8 cellular contexts compared by ENCODE assay signal in genomic region chr5:15500326-15500958, GRCh38. TPM values are rescaled to one million over a fixed set of nuclear protein-coding genes. Genes with fewer than 3 reads are reported as not detected.
DNase-seq lines count a peak whose midpoint lies in the region; ATAC-seq lines count a peak whose summit lies in the region.

No MANE protein-coding gene starts in this region.

- DNase-seq in H7 = peak; percentile 75
- peak; percentile 79 for DNase-seq in adipocyte (ENCODE audit: low read depth)
- peak; percentile 29 for DNase-seq in hepatic stellate cell (ENCODE audit: low spot score)
- peak; percentile 88 for DNase-seq in retina
- no peak for DNase-seq in GDM1 (lab: John Stamatoyannopoulos, UW)
- DNase-seq in D341Med (ENCODE audit: low spot score) = no peak

- no peak for ATAC-seq in GM21367 (IDR thresholded peaks at IDR 0.05; ENCODE audit: unreplicated experiment)
- no peak for ATAC-seq in GM18502 (IDR thresholded peaks at IDR 0.05; ENCODE audit: poor library complexity, unreplicated experiment)

- H3K36me3 ChIP-seq in H7 (replicated peaks; ENCODE audit: control insufficient read depth, insufficient read depth, low read length) (no peaks in the 10 kb centered on the region), adipocyte (ENCODE audit: control insufficient read depth, insufficient read depth, low read length, severe bottlenecking) (peaks cover 4% of the 10 kb centered on the region)

- H3K4me1 ChIP-seq in adipocyte (ENCODE audit: control insufficient read depth, insufficient read depth, low read length) = peaks cover 14% of the 10 kb centered on the region

- H3K9me3 ChIP-seq in adipocyte (ENCODE audit: control insufficient read depth, low read length) = no peaks in the 10 kb centered on the region

- H3K4me3 ChIP-seq in H7 (ENCODE audit: insufficient read depth, low read depth, low read length) (peak overlapping the region; percentile 76), adipocyte (ENCODE audit: low read length) (peak overlapping the region; percentile 81)

- H3K9ac ChIP-seq in adipocyte (ENCODE audit: low read length) = peak overlapping the region; percentile 85

- H3K27me3 ChIP-seq in H7 (ENCODE audit: control insufficient read depth, insufficient read depth, low read length) = peaks cover 3% of the 10 kb centered on the region; the same call in 1 of the 2 replicates
- peaks cover 11% of the 10 kb centered on the region for H3K27me3 ChIP-seq in adipocyte (replicated peaks; ENCODE audit: control insufficient read depth, insufficient read depth, low read length)

RNA-seq across cellular contexts. Expression of gene FBXL7, which starts 0.5 kb away (rescaled TPM):
- total RNA-seq in H7 (2014; rRNA removed; shearing (Covaris generic)) = 7.5 and 8.4 TPM in 2 replicates

Comparison
In these comparisons a context has a peak if more than half of its experiments do, and no peak if none do; other contexts are left out.
1. DNase-seq: peak in H7 (single experiment), adipocyte (single experiment), hepatic stellate cell (single experiment) and retina (single experiment); none in GDM1 (single experiment) and D341Med (single experiment).